In genomic region chr15:67967871-67968423, GRCh38 we compare ENCODE assay signal across 9 cellular contexts.
A peak's percentile ranks its signal among the peaks of the same experiment; 100 is the strongest.
DNase-seq lines count a peak whose midpoint lies in the region; ATAC-seq, FAIRE-seq and TF ChIP-seq lines count a peak whose summit lies in the region.
"Had no signal": no experiment of that assay in that cellular context is flagged by ENCODE, and none has a peak within 500 bp of the region (broad histone marks: within the 10 kb centered on the region; RNA-seq: fewer than 3 reads in every experiment).

No MANE protein-coding gene starts in this region.

- H3K27ac ChIP-seq in right cardiac atrium (ENCODE audit: low read length) (no peak overlapping the region), prostate gland (peak overlapping the region; percentile 14 to 19)
- H3K27ac ChIP-seq: neutrophil had no signal

- 8% methylated on average over 30 of the region's 30 CpGs for WGBS in right cardiac atrium
- 4% methylated on average over 30 of the region's 30 CpGs for WGBS in prostate gland

- CTCF ChIA-PET in AG04449 (lab: Yijun Ruan, JAX), result interaction anchor here (0.8 to 1.8 kb wide), 4 partner anchors 13 to 185 kb away, joined by 3 to 8 read pairs (median 4); no protein-coding TSS in a partner anchor

- POLR2A ChIA-PET in AG04449 (lab: Yijun Ruan, JAX), result interaction anchor here (0.6 kb wide), 1 partner anchor 9 kb away, joined by 4 read pairs; no protein-coding TSS in a partner anchor

- TF ChIP-seq POLR2A in GM12891 (IDR thresholded peaks at IDR 0.05; ENCODE audit: low read depth, low read length) (no peak), prostate gland (IDR thresholded peaks at IDR 0.05) (no peak)

- H3K4me1 ChIP-seq in right cardiac atrium (ENCODE audit: control insufficient read depth, insufficient read depth, low read length), result no peaks in the 10 kb centered on the region
- H3K4me1 ChIP-seq in prostate gland (replicated peaks), result no peaks in the 10 kb centered on the region

- ATAC-seq in right cardiac atrium (peak; percentile 98 to 99), HG02885 (IDR thresholded peaks at IDR 0.05; ENCODE audit: poor library complexity, unreplicated experiment) (no peak), HG02970 (IDR thresholded peaks at IDR 0.05; ENCODE audit: low FRiP score, unreplicated experiment) (no peak)

- intact Hi-C loops in right cardiac atrium (cut with DNase I), result no loop called here
- intact Hi-C loops in prostate gland (cut with DNase I), result loop anchor here (10.0 kb wide), 1 partner anchor 87 kb away; the partner anchor contains the start of gene PIAS1

- peak overlapping the region; percentile 52 for H3K4me3 ChIP-seq in AG04449 (ENCODE audit: low read depth, low read length)
- peak overlapping the region; percentile 39 for H3K4me3 ChIP-seq in right cardiac atrium (ENCODE audit: low read length)
- peak overlapping the region; percentile 11 to 26 for H3K4me3 ChIP-seq in prostate gland

- H3K9me3 ChIP-seq in right cardiac atrium (ENCODE audit: control insufficient read depth, low read length) (no peaks in the 10 kb centered on the region), prostate gland (no peaks in the 10 kb centered on the region)
- H3K9me3 ChIP-seq: neutrophil had no signal

- TF ChIP-seq CTCF in AG04449 (IDR thresholded peaks at IDR 0.05; ENCODE audit: insufficient read depth, low read length, missing control alignments), result no peak
- no peak for TF ChIP-seq CTCF in prostate gland (IDR thresholded peaks at IDR 0.05)

- H3K27me3 ChIP-seq in right cardiac atrium (ENCODE audit: control insufficient read depth, insufficient read depth) (no peaks in the 10 kb centered on the region), prostate gland (replicated peaks; ENCODE audit: insufficient read depth) (no peaks in the 10 kb centered on the region)
- H3K27me3 ChIP-seq: neutrophil had no signal

- DNase-seq in AG04449 (ENCODE audit: low read depth, low spot score) (no peak), GM12891 (ENCODE audit: insufficient read length, low spot score) (peak; percentile 45), NCI-H2171 (lab: John Stamatoyannopoulos, UW) (peak; percentile 84), amniotic epithelial cell (ENCODE audit: low read depth) (peak; percentile 67), right cardiac atrium (peak; percentile 87 to 96 (median 94)), prostate gland (ENCODE audit: low spot score) (peak; percentile 46)

- H3K36me3 ChIP-seq in prostate gland, result no peaks in the 10 kb centered on the region
- H3K36me3 ChIP-seq: neutrophil had no signal

- peak; percentile 96 for FAIRE-seq in GM12891 (lab: Jason Lieb, UNC)

TF ChIP-seq in GM12891, 5 proteins besides CTCF, POLR2A, EP300 and RAD21:
- TF ChIP-seq SPI1 (IDR thresholded peaks at IDR 0.05; ENCODE audit: low read depth, low read length) (peak; percentile 52), TAF1 (IDR thresholded peaks at IDR 0.05; ENCODE audit: low read depth, low read length) (no peak)

Comparison
In these comparisons a context has a peak if more than half of its experiments do, and no peak if none do; other contexts are left out.
1. ATAC-seq: peak in right cardiac atrium (2 of 2); none in HG02885 (single experiment) and HG02970 (single experiment).
2. Peak in every context shown above with its lines, with median percentiles within 50 percentile points of each other: H3K4me3 ChIP-seq.